8 cellular contexts compared by ENCODE assay signal in the genomic region with DNA sequence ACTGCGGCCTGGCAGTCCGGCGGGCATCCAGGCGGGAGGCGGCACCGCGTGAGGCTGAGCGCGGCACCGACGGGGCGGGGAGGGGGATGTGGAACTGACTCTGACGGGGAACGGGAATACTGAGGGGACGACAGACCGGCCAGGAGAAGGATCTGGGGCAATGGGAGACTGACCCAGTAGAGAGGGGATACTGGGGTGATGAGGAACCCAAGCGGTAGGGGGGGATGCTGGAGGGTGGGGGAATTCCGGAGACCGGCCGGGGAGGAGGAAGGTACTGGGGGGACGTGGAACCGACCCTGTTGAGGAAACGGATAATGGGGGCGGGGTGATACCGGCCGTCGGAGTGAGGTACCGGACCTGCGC. TPM values are rescaled to one million over a fixed set of nuclear protein-coding genes. Genes with fewer than 3 reads are reported as not detected.
DNase-seq lines count a peak whose midpoint lies in the region; ATAC-seq and TF ChIP-seq lines count a peak whose summit lies in the region.

No MANE protein-coding gene starts in this region.

- peak overlapping the region; percentile 100 for H3K4me3 ChIP-seq in Jurkat, Clone E6-1 (ENCODE audit: low read length)
- peak overlapping the region; percentile 66 to 98 (median 81) for H3K4me3 ChIP-seq in heart right ventricle

- intact Hi-C loops in heart right ventricle (cut with DNase I) (loop anchor here in 1 of 10 donors (5.0 kb wide), 1 partner anchor 98 kb away; no protein-coding TSS in a partner anchor), sciatic nerve (cut with DNase I) (no loop called here)

- 0 to 1% methylated on average over 29 of the region's 29 CpGs for WGBS in heart right ventricle, 2 donors

- TF ChIP-seq CTCF in heart right ventricle (IDR thresholded peaks at IDR 0.05): no peak

- peaks cover 0 to 17% (median 0%) of the 10 kb centered on the region in 9 donors for H3K36me3 ChIP-seq in heart right ventricle

- peak overlapping the region; percentile 57 to 98 (median 92) for H3K27ac ChIP-seq in heart right ventricle

- peaks cover 9 to 58% (median 44%) of the 10 kb centered on the region in 9 donors for H3K4me1 ChIP-seq in heart right ventricle

- peak; percentile 78 for DNase-seq in activated effector memory CD4-positive, alpha-beta T cell treated with anti-CD3 and anti-CD28 coated beads, Interleukin-2, amount 50 U/mL, for 16 hours
- no peak for DNase-seq in activated effector memory CD4-positive, alpha-beta T cell treated with Interleukin-2 at 50 U/mL for 16 hours
- DNase-seq in Jurkat, Clone E6-1 (ENCODE audit: low read depth, low spot score): no peak
- DNase-seq in activated gamma-delta T cell (lab: John Stamatoyannopoulos, UW) (peak; percentile 15), heart right ventricle (no peak), sciatic nerve (ENCODE audit: low spot score) (no peak), NCI-H187 treated with DMSO at 0.1 percent for 48 hours (lab: John Stamatoyannopoulos, UW) (no peak)

- H3K9me3 ChIP-seq in heart right ventricle: no peaks in the 10 kb centered on the region

- peak; percentile 0 to 38 (median 16) for ATAC-seq in heart right ventricle
- ATAC-seq in sciatic nerve: peak; percentile 1
- ATAC-seq in HG03378 (IDR thresholded peaks at IDR 0.05; ENCODE audit: unreplicated experiment): no peak

- H3K27me3 ChIP-seq in heart right ventricle: no peaks in the 10 kb centered on the region

RNA-seq across cellular contexts. Expression of gene IPPK, which starts 0.4 kb away (rescaled TPM):
- 8.9 TPM for polyA plus RNA-seq in Jurkat, Clone E6-1 (2012; ENCODE audit: insufficient read depth, insufficient read length)
- total RNA-seq in heart right ventricle: 10 to 100 TPM in 2 of 10 donors, 1 to 10 TPM in 8; 6.5 to 17.8 (median 8.5) TPM
- polyA plus RNA-seq in heart right ventricle: 1 to 10 TPM; 5.2 to 8.2 TPM
- total RNA-seq in sciatic nerve: 10.7 TPM

Comparison
In these comparisons a context has a peak if more than half of its experiments do, and no peak if none do; other contexts are left out.
1. DNase-seq: peak in activated effector memory CD4-positive, alpha-beta T cell treated with anti-CD3 and anti-CD28 coated beads, Interleukin-2, amount 50 U/mL, for 16 hours (single experiment) and activated gamma-delta T cell (single experiment); none in activated effector memory CD4-positive, alpha-beta T cell treated with Interleukin-2 at 50 U/mL for 16 hours (single experiment), Jurkat, Clone E6-1 (single experiment), heart right ventricle (0 of 2), sciatic nerve (single experiment) and NCI-H187 treated with DMSO at 0.1 percent for 48 hours (single experiment).